In the genomic region with DNA sequence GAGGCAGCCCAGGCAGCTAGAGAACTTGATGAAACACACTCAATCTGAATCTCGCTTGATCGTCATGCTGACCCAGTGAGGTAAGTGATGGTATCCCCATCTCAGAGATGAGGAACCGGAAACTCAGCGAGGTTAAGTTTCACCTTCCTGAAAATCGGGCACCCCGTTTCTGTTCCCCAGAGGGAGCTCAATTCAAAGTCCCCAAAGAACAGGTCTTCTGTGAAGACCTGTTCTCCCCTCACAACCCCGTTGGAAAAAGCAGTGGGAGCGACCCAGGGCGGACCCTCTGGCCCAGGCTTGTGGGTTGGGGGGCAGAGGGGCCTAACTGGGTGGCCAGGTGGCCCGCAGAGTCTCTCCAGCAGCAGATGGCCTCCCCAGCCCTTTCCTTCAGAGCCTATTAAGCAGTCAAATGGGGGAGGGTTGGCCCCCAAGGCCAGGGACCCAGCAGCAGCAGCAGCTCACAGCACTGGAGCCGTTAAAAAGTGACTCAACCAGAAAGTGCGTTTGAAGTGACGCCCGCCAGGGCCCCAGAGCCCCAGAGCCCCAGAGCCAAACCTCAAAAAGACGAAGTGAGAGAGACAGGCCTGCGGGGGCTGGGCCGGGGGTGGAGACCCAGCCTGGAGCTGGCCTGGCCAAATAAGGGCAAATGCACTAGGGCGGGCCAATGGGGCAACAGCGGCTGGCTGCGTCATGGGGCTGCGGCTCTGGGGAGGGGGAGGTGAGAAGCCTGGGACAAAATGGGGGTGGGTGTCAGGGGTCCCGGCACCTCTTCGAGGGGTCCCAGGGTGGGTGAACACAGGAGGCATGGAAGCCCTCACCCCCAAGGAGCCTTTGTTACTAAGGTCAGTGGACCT, we compare ENCODE assay signal across 8 cellular contexts. TPM values are rescaled to one million over a fixed set of nuclear protein-coding genes. Genes with fewer than 3 reads are reported as not detected.
A peak's percentile ranks its signal among the peaks of the same experiment; 100 is the strongest.
DNase-seq lines count a peak whose midpoint lies in the region; ATAC-seq and TF ChIP-seq lines count a peak whose summit lies in the region.

No MANE protein-coding gene starts in this region.

- peaks cover 92% of the 10 kb centered on the region for H3K4me1 Mint-ChIP-seq in CD4-positive, alpha-beta T cell (ENCODE audit: low read depth)
- H3K4me1 Mint-ChIP-seq in activated CD4-positive, alpha-beta T cell treated with anti-CD3 and anti-CD28 coated beads for 36 hours = peaks cover 26% of the 10 kb centered on the region

- intact Hi-C loops in CD4-positive, alpha-beta T cell (cut with DNase I, micrococcal nuclease) = loop anchor here (2.0 to 10.0 kb wide), 7 partner anchors 15 to 1253 kb away; partner anchors contain the start of genes AKAP1 (in 1 of the 2), MRPS23 (in 1 of the 2), MTMR4 (in 1 of the 2) and SUPT4H1 (in 1 of the 2)
- intact Hi-C loops in activated CD4-positive, alpha-beta T cell treated with anti-CD3 and anti-CD28 coated beads for 36 hours (cut with DNase I, micrococcal nuclease) = loop anchor here (1.0 to 10.0 kb wide), 17 partner anchors 9 to 1504 kb away; partner anchors contain the start of genes SUPT4H1 (in 2 of the 2), DYNLL2 (in 1 of the 2), MRPS23 (in 1 of the 2) and PRR11 (in 1 of the 2)
- intact Hi-C loops in colonic mucosa (cut with DNase I) = no loop called here

- H3K36me3 ChIP-seq in HUES64 (ENCODE audit: insufficient read depth, low read length) (no peaks in the 10 kb centered on the region), colonic mucosa (no peaks in the 10 kb centered on the region), mesendoderm (ENCODE audit: control insufficient read depth, insufficient read depth, low read length) (no peaks in the 10 kb centered on the region)

- H3K27ac ChIP-seq in CD4-positive, alpha-beta T cell (ENCODE audit: low read depth, low read length) = peak overlapping the region; percentile 98
- peak overlapping the region; percentile 95 for H3K27ac ChIP-seq in HUES64 (ENCODE audit: low read depth, low read length)
- H3K27ac ChIP-seq in colonic mucosa = peak overlapping the region; percentile 88
- peak overlapping the region; percentile 88 for H3K27ac ChIP-seq in mesendoderm (ENCODE audit: low read depth, low read length)

- H3K4me1 ChIP-seq in HUES64 (ENCODE audit: insufficient read depth, low read length) = peaks cover 33% of the 10 kb centered on the region
- H3K4me1 ChIP-seq in colonic mucosa = no peaks in the 10 kb centered on the region
- peaks cover 24% of the 10 kb centered on the region for H3K4me1 ChIP-seq in mesendoderm (ENCODE audit: control insufficient read depth, low read depth, low read length)

- H3K9ac ChIP-seq in HUES64 (ENCODE audit: low read depth, low read length) (peak overlapping the region; percentile 78), colonic mucosa (ENCODE audit: low read depth in 2 of 2, low read length in 2 of 2) (peak overlapping the region; percentile 38 to 51), mesendoderm (ENCODE audit: low read length) (peak overlapping the region; percentile 71)

- peak overlapping the region; percentile 54 for H2BK120ac ChIP-seq in mesendoderm (ENCODE audit: low read depth, low read length)

- peak overlapping the region; percentile 91 for H3K18ac ChIP-seq in mesendoderm (ENCODE audit: low read length)

- CTCF ChIA-PET in CD4-positive, alpha-beta T cell (lab: Charles Lee) = interaction anchor here (1.0 to 3.6 kb wide), 5 partner anchors 10 to 88 kb away, joined by 3 to 39 read pairs (median 7); partner anchors contain the start of genes RNF43 and TSPOAP1
- CTCF ChIA-PET in activated CD4-positive, alpha-beta T cell treated with anti-CD3 and anti-CD28 coated beads for 36 hours (lab: Charles Lee) = interaction anchor here (0.6 to 4.8 kb wide), 12 partner anchors 9 to 223 kb away, joined by 3 to 34 read pairs (median 4); partner anchors contain the start of genes RNF43, SUPT4H1 and TSPOAP1

- H3K9me3 Mint-ChIP-seq in CD4-positive, alpha-beta T cell = no peaks in the 10 kb centered on the region
- H3K9me3 Mint-ChIP-seq in activated CD4-positive, alpha-beta T cell treated with anti-CD3 and anti-CD28 coated beads for 36 hours (ENCODE audit: low read depth) = no peaks in the 10 kb centered on the region

- TF ChIP-seq CTCF in CD4-positive, alpha-beta T cell (IDR thresholded peaks at IDR 0.05) = no peak
- TF ChIP-seq CTCF in colonic mucosa (IDR thresholded peaks at IDR 0.05) = no peak

- peak overlapping the region; percentile 42 for H4K8ac ChIP-seq in mesendoderm (ENCODE audit: low read depth, low read length)

- H3K79me2 ChIP-seq in mesendoderm (ENCODE audit: control insufficient read depth, insufficient read depth, low read length) = no peaks in the 10 kb centered on the region

- no peak overlapping the region for H2AK5ac ChIP-seq in mesendoderm (ENCODE audit: low read length)

- DNase-seq in CD4-positive, alpha-beta T cell = peak; percentile 78 to 92 (median 88)
- DNase-seq in activated CD4-positive, alpha-beta T cell treated with anti-CD3 and anti-CD28 coated beads for 36 hours = peak; percentile 97
- peak; percentile 70 for DNase-seq in colonic mucosa
- DNase-seq in mesendoderm = peak; percentile 93
- peak; percentile 76 to 88 for DNase-seq in stimulated activated CD8-positive, alpha-beta memory T cell treated with anti-CD3 and anti-CD28 coated beads, Interleukin-4, amount 100 ng/mL, for 1 hour (ENCODE audit: low read depth in 2 of 2, low spot score in 1 of 2)
- no peak for DNase-seq in NCI-H510A treated with DMSO at 0.1 percent for 48 hours (lab: John Stamatoyannopoulos, UW)

- peak overlapping the region; percentile 94 for H3K4ac ChIP-seq in mesendoderm (ENCODE audit: low read depth, low read length)

- no peaks in the 10 kb centered on the region for H3K9me3 ChIP-seq in CD4-positive, alpha-beta T cell (ENCODE audit: control insufficient read depth, low read length)
- H3K9me3 ChIP-seq in HUES64 (ENCODE audit: insufficient read depth, low read depth, low read length) (no peaks in the 10 kb centered on the region), colonic mucosa (no peaks in the 10 kb centered on the region)

- peak overlapping the region; percentile 90 for H3K56ac ChIP-seq in mesendoderm (ENCODE audit: low read length)

- H2BK5ac ChIP-seq in mesendoderm (ENCODE audit: low read length) = peak overlapping the region; percentile 88

- peak; percentile 73 for ATAC-seq in CD4-positive, alpha-beta T cell (ENCODE audit: poor library complexity)
- ATAC-seq in GM21515 (IDR thresholded peaks at IDR 0.05; ENCODE audit: unreplicated experiment) = peak; percentile 43
- ATAC-seq in activated CD4-positive, alpha-beta T cell treated with anti-CD3 and anti-CD28 coated beads for 36 hours = peak; percentile 57

- H4K5ac ChIP-seq in mesendoderm (ENCODE audit: low read length) = peak overlapping the region; percentile 5

- 46% methylated on average over 23 of the region's 23 CpGs for WGBS in HUES64
- no CpG with 5 or more reads among the region's 23 CpGs for WGBS in mesendoderm (ENCODE audit: extremely low coverage, insufficient coverage, low lambda C conversion rate)

- peak overlapping the region; percentile 90 for H3K4me3 Mint-ChIP-seq in CD4-positive, alpha-beta T cell
- H3K4me3 Mint-ChIP-seq in activated CD4-positive, alpha-beta T cell treated with anti-CD3 and anti-CD28 coated beads for 36 hours = peak overlapping the region; percentile 100

- H3K79me1 ChIP-seq in mesendoderm (ENCODE audit: low read length) = no peaks in the 10 kb centered on the region

- H3K4me3 ChIP-seq in HUES64 (ENCODE audit: low read length) (no peak overlapping the region), colonic mucosa (peak overlapping the region; percentile 19), mesendoderm (ENCODE audit: low read length) (no peak overlapping the region)

- H3K27me3 Mint-ChIP-seq in CD4-positive, alpha-beta T cell = no peaks in the 10 kb centered on the region
- no peaks in the 10 kb centered on the region for H3K27me3 Mint-ChIP-seq in activated CD4-positive, alpha-beta T cell treated with anti-CD3 and anti-CD28 coated beads for 36 hours

- peak overlapping the region; percentile 84 for H3K27ac Mint-ChIP-seq in CD4-positive, alpha-beta T cell
- peak overlapping the region; percentile 99 for H3K27ac Mint-ChIP-seq in activated CD4-positive, alpha-beta T cell treated with anti-CD3 and anti-CD28 coated beads for 36 hours

- H3K23ac ChIP-seq in mesendoderm (ENCODE audit: low read length) = no peak overlapping the region

- H3K36me3 Mint-ChIP-seq in CD4-positive, alpha-beta T cell (ENCODE audit: low read depth) = peaks cover 44% of the 10 kb centered on the region
- H3K36me3 Mint-ChIP-seq in activated CD4-positive, alpha-beta T cell treated with anti-CD3 and anti-CD28 coated beads for 36 hours (ENCODE audit: low read depth) = peaks cover 71% of the 10 kb centered on the region

- H3K4me2 ChIP-seq in mesendoderm (ENCODE audit: low read length) = no peak overlapping the region

- no peak overlapping the region for H2BK15ac ChIP-seq in mesendoderm (replicated peaks; ENCODE audit: low read depth)

- POLR2A ChIA-PET in CD4-positive, alpha-beta T cell (lab: Charles Lee) = interaction anchor here (0.8 to 18.5 kb wide), 13 partner anchors 8 to 1370 kb away, joined by 3 to 1359 read pairs (median 5); partner anchors contain the start of genes DYNLL2, HSF5, MKS1 and MTMR4
- POLR2A ChIA-PET in activated CD4-positive, alpha-beta T cell treated with anti-CD3 and anti-CD28 coated beads for 36 hours (lab: Charles Lee) = interaction anchor here (0.8 to 6.5 kb wide), 15 partner anchors 9 to 355 kb away, joined by 3 to 95 read pairs (median 4); partner anchors contain the start of genes HSF5, RAD51C, RNF43 and SUPT4H1

- no peaks in the 10 kb centered on the region for H3K27me3 ChIP-seq in CD4-positive, alpha-beta T cell (ENCODE audit: control insufficient read depth, insufficient read depth, low read length)
- H3K27me3 ChIP-seq in HUES64 (ENCODE audit: insufficient read depth, low read length) = no peaks in the 10 kb centered on the region
- no peaks in the 10 kb centered on the region for H3K27me3 ChIP-seq in colonic mucosa
- H3K27me3 ChIP-seq in mesendoderm (ENCODE audit: insufficient read depth, low read length, poor library complexity) = no peaks in the 10 kb centered on the region

RNA-seq across cellular contexts. Expression of gene TSPOAP1, which starts 9.2 kb away (rescaled TPM):
- total RNA-seq in CD4-positive, alpha-beta T cell = 10 to 100 TPM; 17.8 to 19.5 TPM
- polyA plus RNA-seq in HUES64 (2013, experiment 1 of 2) = 9.3 TPM
- polyA plus RNA-seq in HUES64 (2013, experiment 2 of 2) = 12.2 TPM
- total RNA-seq in activated CD4-positive, alpha-beta T cell treated with anti-CD3 and anti-CD28 coated beads for 36 hours = 10 to 100 TPM; 11.8 to 12.4 TPM
- 1 to 10 TPM; 3.7 to 5.4 TPM for total RNA-seq in colonic mucosa
- 0.93 TPM for polyA plus RNA-seq in mesendoderm (2013, experiment 1 of 2)
- polyA plus RNA-seq in mesendoderm (2013, experiment 2 of 2) = 0.78 TPM

RNA-seq across cellular contexts. Expression of gene SUPT4H1, which starts 14.2 kb away (rescaled TPM):
- 10 to 100 TPM; 46.5 to 47.0 TPM for total RNA-seq in CD4-positive, alpha-beta T cell
- polyA plus RNA-seq in HUES64 (2013, experiment 1 of 2) = 73.2 TPM
- 79.8 TPM for polyA plus RNA-seq in HUES64 (2013, experiment 2 of 2)
- 100 to 1,000 TPM; 106 to 129 TPM for total RNA-seq in activated CD4-positive, alpha-beta T cell treated with anti-CD3 and anti-CD28 coated beads for 36 hours
- total RNA-seq in colonic mucosa = 10 to 100 TPM; 68.7 to 75.3 TPM
- polyA plus RNA-seq in mesendoderm (2013, experiment 1 of 2) = 97.5 TPM
- polyA plus RNA-seq in mesendoderm (2013, experiment 2 of 2) = 99.4 TPM

RNA-seq across cellular contexts. Expression of gene MPO, which starts 57.1 kb away (rescaled TPM):
- under 1 TPM in 1 of 2 experiments, not detected in 1; 0.77 TPM for total RNA-seq in CD4-positive, alpha-beta T cell
- not detected for polyA plus RNA-seq in HUES64 (2013, experiment 1 of 2)
- polyA plus RNA-seq in HUES64 (2013, experiment 2 of 2) = not detected
- total RNA-seq in activated CD4-positive, alpha-beta T cell treated with anti-CD3 and anti-CD28 coated beads for 36 hours = under 1 TPM in 1 of 2 experiments, not detected in 1; 0.07 TPM
- not detected for total RNA-seq in colonic mucosa
- 0.03 TPM for polyA plus RNA-seq in mesendoderm (2013, experiment 1 of 2)
- polyA plus RNA-seq in mesendoderm (2013, experiment 2 of 2) = 0.08 TPM
